Comparison of ENCODE assay signal across 17 cellular contexts in genomic region chr4:36716874-36717273, GRCh38.
"Had no signal": no experiment of that assay in that cellular context is flagged by ENCODE, and none has a peak within 500 bp of the region (broad histone marks: within the 10 kb centered on the region; RNA-seq: fewer than 3 reads in every experiment).

No MANE protein-coding gene starts in this region.

- H3K27me3 ChIP-seq: gastrocnemius medialis, heart left ventricle, spleen, upper lobe of left lung had no signal

- FAIRE-seq: islet of Langerhans had no signal

- H3K4me3 ChIP-seq: gastrocnemius medialis, heart left ventricle, lung, spleen, upper lobe of left lung had no signal

- H3K27ac ChIP-seq: epithelial cell of prostate, gastrocnemius medialis, heart left ventricle, spleen, upper lobe of left lung, VCaP had no signal

- H3K4me1 ChIP-seq: gastrocnemius medialis, heart left ventricle, spleen, upper lobe of left lung had no signal

- ATAC-seq: effector memory CD8-positive, alpha-beta T cell; gastrocnemius medialis; heart left ventricle; sciatic nerve had no signal

- H3K9me3 ChIP-seq: gastrocnemius medialis, heart left ventricle, spleen, upper lobe of left lung had no signal

- H3K36me3 ChIP-seq: gastrocnemius medialis, heart left ventricle, spleen, upper lobe of left lung had no signal

- DNase-seq: activated CD4-positive, alpha-beta T cell treated with anti-CD3 and anti-CD28 coated beads for 1 hour; activated CD4-positive, alpha-beta T cell treated with anti-CD3 and anti-CD28 coated beads, Interleukin-2, amount 50 U/mL, for 4 hours; activated naive CD4-positive, alpha-beta T cell; activated naive CD8-positive, alpha-beta T cell treated with anti-CD3 and anti-CD28 coated beads, Interleukin-2, amount 10 ng/mL, durations not matched to agents 7 days and 5 days; activated T-cell treated with anti-CD3 and anti-CD28 coated beads for 4 hours; dermis blood vessel endothelial cell; effector memory CD8-positive, alpha-beta T cell; gastrocnemius medialis; heart left ventricle; midbrain; spleen; upper lobe of left lung had no signal
